In genomic region chr11:113720478-113720877, GRCh38 we compare ENCODE assay signal across 5 cellular contexts. TPM values are rescaled to one million over a fixed set of nuclear protein-coding genes. Genes with fewer than 3 reads are reported as not detected.
"Had no signal": no experiment of that assay in that cellular context is flagged by ENCODE, and none has a peak within 500 bp of the region (broad histone marks: within the 10 kb centered on the region; RNA-seq: fewer than 3 reads in every experiment).

No MANE protein-coding gene starts in this region.

RNA-seq across cellular contexts. Expression of gene TMPRSS5, which starts 14.4 kb away (rescaled TPM):
- polyA plus RNA-seq: IgD-negative memory B cell had no signal

RNA-seq across cellular contexts. Expression of gene CLDN25, which starts 59.1 kb away (rescaled TPM):
- total RNA-seq: HepG2, HT-29, HT1080, IMR-90 had no signal
- polyA plus RNA-seq: HepG2, IgD-negative memory B cell, IMR-90 had no signal
